ENCODE assay signal across 24 cellular contexts in genomic region chr1:156244126-156244525, GRCh38. TPM values are rescaled to one million over a fixed set of nuclear protein-coding genes. Genes with fewer than 3 reads are reported as not detected.
A peak's percentile ranks its signal among the peaks of the same experiment; 100 is the strongest.
DNase-seq lines count a peak whose midpoint lies in the region; ATAC-seq and TF ChIP-seq lines count a peak whose summit lies in the region.
"Had no signal": no experiment of that assay in that cellular context is flagged by ENCODE, and none has a peak within 500 bp of the region (broad histone marks: within the 10 kb centered on the region; RNA-seq: fewer than 3 reads in every experiment).

No MANE protein-coding gene starts in this region.

- CTCF ChIA-PET in T-cell (lab: Charles Lee): no interaction called here

- H3K27ac Mint-ChIP-seq in activated T-cell treated with anti-CD3 and anti-CD28 coated beads, Interleukin-2, amount 50 U/mL, for 24 hours: peak overlapping the region; percentile 65
- no peak overlapping the region for H3K27ac Mint-ChIP-seq in T-cell
- no peak overlapping the region for H3K27ac Mint-ChIP-seq in mesothelial cell of epicardium
- H3K27ac Mint-ChIP-seq: activated naive CD4-positive, alpha-beta T cell treated with anti-CD3 and anti-CD28 coated beads, Interleukin-2, amount 10 ng/mL, durations not matched to agents 7 days and 5 days; HFFc6 had no signal

- no peaks in the 10 kb centered on the region for H3K9me3 Mint-ChIP-seq in activated T-cell treated with anti-CD3 and anti-CD28 coated beads, Interleukin-2, amount 50 U/mL, for 24 hours
- H3K9me3 Mint-ChIP-seq in T-cell: no peaks in the 10 kb centered on the region
- no peaks in the 10 kb centered on the region for H3K9me3 Mint-ChIP-seq in mesothelial cell of epicardium
- H3K9me3 Mint-ChIP-seq: activated naive CD4-positive, alpha-beta T cell treated with anti-CD3 and anti-CD28 coated beads, Interleukin-2, amount 10 ng/mL, durations not matched to agents 7 days and 5 days; activated T-helper 1 cell treated with anti-CD3 and anti-CD28 coated beads, Interleukin-12 subunit alpha, Interleukin-12 subunit beta, Interleukin-2, Interleukin-4 antibody, amounts not matched to agents 30 ng/mL and 10 ng/mL and 1 ng/mL, durations not matched to agents 14 hours and 24 hours and 36 hours; HFFc6 had no signal

- TF ChIP-seq CTCF in mesothelial cell of epicardium (IDR thresholded peaks at IDR 0.05; ENCODE audit: unreplicated experiment): no peak

- POLR2A ChIA-PET in T-cell (lab: Charles Lee): interaction anchor here in 1 of 2 donors (0.5 kb wide), 1 partner anchor 20 kb away, joined by 3 read pairs; no protein-coding TSS in a partner anchor

- H3K4me3 Mint-ChIP-seq in activated T-cell treated with anti-CD3 and anti-CD28 coated beads, Interleukin-2, amount 50 U/mL, for 24 hours: no peak overlapping the region
- H3K4me3 Mint-ChIP-seq in T-cell: peak overlapping the region in 2 of 3 donors; percentile 82 to 83
- no peak overlapping the region for H3K4me3 Mint-ChIP-seq in mesothelial cell of epicardium
- H3K4me3 Mint-ChIP-seq: HFFc6 had no signal

- H3K27me3 Mint-ChIP-seq in activated T-cell treated with anti-CD3 and anti-CD28 coated beads, Interleukin-2, amount 50 U/mL, for 24 hours: no peaks in the 10 kb centered on the region
- no peaks in the 10 kb centered on the region for H3K27me3 Mint-ChIP-seq in T-cell
- H3K27me3 Mint-ChIP-seq in mesothelial cell of epicardium (ENCODE audit: low read depth): no peaks in the 10 kb centered on the region

- peaks cover 22% of the 10 kb centered on the region for H3K4me1 Mint-ChIP-seq in activated T-cell treated with anti-CD3 and anti-CD28 coated beads, Interleukin-2, amount 50 U/mL, for 24 hours (ENCODE audit: low read depth)
- H3K4me1 Mint-ChIP-seq in T-cell: peaks cover 13 to 22% (median 16%) of the 10 kb centered on the region in 3 donors
- H3K4me1 Mint-ChIP-seq in mesothelial cell of epicardium: no peaks in the 10 kb centered on the region

- ATAC-seq in T-cell (replicated peaks in 1 of 4) (no peak), left lobe of liver (peak; percentile 27), HG03520 (IDR thresholded peaks at IDR 0.05; ENCODE audit: unreplicated experiment) (no peak)
- ATAC-seq: right cardiac atrium had no signal

- H3K36me3 Mint-ChIP-seq in activated T-cell treated with anti-CD3 and anti-CD28 coated beads, Interleukin-2, amount 50 U/mL, for 24 hours (ENCODE audit: low read depth): peaks cover 43% of the 10 kb centered on the region
- H3K36me3 Mint-ChIP-seq in T-cell: peaks cover 13% of the 10 kb centered on the region
- H3K36me3 Mint-ChIP-seq in mesothelial cell of epicardium: peaks cover 8% of the 10 kb centered on the region

- DNase-seq in activated T-cell treated with anti-CD3 and anti-CD28 coated beads, Interleukin-2, amount 50 U/mL, for 24 hours: no peak
- no peak for DNase-seq in activated T-cell treated with anti-CD3 and anti-CD28 coated beads, Interleukin-2, amount 50 U/mL, for 1 hour
- no peak for DNase-seq in T-cell
- DNase-seq in left lobe of liver (ENCODE audit: low spot score): no peak
- no peak for DNase-seq in NCI-H510A (lab: John Stamatoyannopoulos, UW)
- no peak for DNase-seq in RPMI8226
- DNase-seq in mesothelial cell of epicardium (ENCODE audit: low spot score in 2 of 2, unreplicated experiment in 2 of 2): no peak
- DNase-seq: activated CD4-positive, alpha-beta T cell treated with anti-CD3 and anti-CD28 coated beads, Interleukin-2, amount 50 U/mL, for 4 hours; activated CD4-positive, CD25-positive, alpha-beta regulatory T cell; activated naive CD4-positive, alpha-beta T cell treated with anti-CD3 and anti-CD28 coated beads, Interleukin-2, amount 10 ng/mL, durations not matched to agents 7 days and 5 days; colonic mucosa; COR-L47; DMS79 treated with DMSO at 0.1 percent for 48 hours; effector memory CD4-positive, alpha-beta T cell; HFFc6; kidney; NCI-H146; NCI-H446 treated with DMSO at 0.1 percent for 48 hours; right cardiac atrium; stimulated activated CD4-positive, alpha-beta T cell treated with anti-CD3 and anti-CD28 coated beads, Interleukin-2, amount 100 ng/mL, for 48 hours; uterus had no signal

RNA-seq across cellular contexts. Expression of gene BGLAP, which starts 2.1 kb away (rescaled TPM):
- 1 to 10 TPM; 1.8 to 7.1 (median 5.2) TPM for total RNA-seq in T-cell
- 1.8 TPM for total RNA-seq in left lobe of liver
- total RNA-seq in mesothelial cell of epicardium: 5.8 to 7.3 TPM (median 6.8 TPM) in 3 replicates
- total RNA-seq: fibroblast of villous mesenchyme had no signal

RNA-seq across cellular contexts. Expression of gene PAQR6, which starts 3.7 kb away (rescaled TPM):
- total RNA-seq in T-cell: 1 to 10 TPM; 2.5 to 3.1 (median 2.9) TPM
- 3.3 TPM for total RNA-seq in left lobe of liver
- total RNA-seq in mesothelial cell of epicardium: 30.1 to 32.0 TPM (median 30.7 TPM) in 3 replicates

RNA-seq across cellular contexts. Expression of gene PMF1, which starts 31.3 kb away (rescaled TPM):
- total RNA-seq in T-cell (10 to 100 TPM; 54.7 to 58.7 (median 57.6) TPM), left lobe of liver (26.6 TPM), mesothelial cell of epicardium (73.4 to 74.8 TPM (median 74.6 TPM) in 3 replicates)

RNA-seq across cellular contexts. Expression of gene SMG5, which starts 38.5 kb away (rescaled TPM):
- total RNA-seq in T-cell: 10 to 100 TPM; 60.5 to 84.2 (median 81.3) TPM
- total RNA-seq in left lobe of liver: 43.3 TPM
- total RNA-seq in mesothelial cell of epicardium: 99.8 to 105 TPM (median 103 TPM) in 3 replicates

RNA-seq across cellular contexts. Expression of gene TMEM79, which starts 40.0 kb away (rescaled TPM):
- total RNA-seq in T-cell (10 to 100 TPM in 3 of 5 donors, 1 to 10 TPM in 2; 4.9 to 17.6 (median 17.3) TPM), left lobe of liver (2.6 TPM), mesothelial cell of epicardium (5.7 to 6.9 TPM (median 6.1 TPM) in 3 replicates)

Comparison
In these comparisons a context has a peak if more than half of its experiments do, and no peak if none do; other contexts are left out.
1. H3K4me3 Mint-ChIP-seq: peak in T-cell (2 of 3); none in activated T-cell treated with anti-CD3 and anti-CD28 coated beads, Interleukin-2, amount 50 U/mL, for 24 hours (single experiment) and mesothelial cell of epicardium (single experiment).